ENCODE assay signal across 26 cellular contexts in the genomic region with DNA sequence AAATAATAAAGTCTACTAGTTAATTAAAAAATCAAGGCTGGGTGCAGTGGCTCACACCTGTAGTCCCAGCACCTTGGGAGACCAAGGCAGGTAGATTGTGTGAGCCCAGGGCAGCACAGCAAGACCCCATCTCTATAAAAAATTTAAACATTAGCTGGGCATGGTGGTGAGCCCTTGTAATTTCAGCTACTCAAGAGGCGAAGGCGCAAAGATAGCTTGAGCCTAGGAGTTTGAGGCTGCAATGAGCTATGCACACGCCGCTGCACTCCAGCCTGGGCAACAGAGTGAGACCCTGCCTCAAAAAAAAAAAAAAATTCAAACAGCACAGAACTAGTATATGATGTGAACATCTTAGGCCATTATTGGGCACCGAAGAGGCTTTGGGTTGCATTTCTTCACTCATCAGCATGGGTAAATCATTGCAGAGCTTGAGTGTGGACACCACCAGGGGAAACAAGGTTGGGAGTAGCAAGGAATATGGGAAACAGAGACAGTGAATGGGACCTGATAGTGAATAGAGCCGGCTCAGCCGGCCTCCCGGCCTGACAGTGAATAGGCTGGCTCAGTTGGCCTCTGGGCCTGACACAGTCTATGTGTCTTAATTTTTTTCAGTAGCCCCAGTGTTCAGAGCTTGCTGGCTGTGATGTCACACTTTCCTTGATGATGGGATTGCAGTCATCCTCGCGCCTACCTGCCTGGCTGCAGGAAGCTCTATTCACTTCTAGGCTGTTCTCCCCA.
DNase-seq lines count a peak whose midpoint lies in the region; ATAC-seq, FAIRE-seq and TF ChIP-seq lines count a peak whose summit lies in the region.
"Had no signal": no experiment of that assay in that cellular context is flagged by ENCODE, and none has a peak within 500 bp of the region (broad histone marks: within the 10 kb centered on the region; RNA-seq: fewer than 3 reads in every experiment).

No MANE protein-coding gene starts in this region.

- no peak for ATAC-seq in HG03460 (IDR thresholded peaks at IDR 0.05; ENCODE audit: unreplicated experiment)
- no peak for ATAC-seq in HG03095 (IDR thresholded peaks at IDR 0.05; ENCODE audit: unreplicated experiment)
- ATAC-seq: body of pancreas; effector memory CD8-positive, alpha-beta T cell; natural killer cell; stimulated activated naive B cell treated with anti-CD40 and anti-IgM and Interleukin-4, amounts not matched to agents 10 μg/mL and 1 μg/mL and 100 μg/mL, for 72 hours; upper lobe of right lung had no signal

- H2BK5ac ChIP-seq in H1 (ENCODE audit: low read depth, low read length) = no peak overlapping the region

- H3K9ac ChIP-seq in H1 (replicated peaks in 1 of 4; ENCODE audit: extremely low read depth in 1 of 4, low read depth in 3 of 4, low read length in 3 of 4) = no peak overlapping the region
- no peak overlapping the region for H3K9ac ChIP-seq in neural progenitor cell

- no peaks in the 10 kb centered on the region for H3K27me3 Mint-ChIP-seq in neural progenitor cell (ENCODE audit: insufficient read depth, low read depth)
- H3K27me3 Mint-ChIP-seq: activated CD4-positive, alpha-beta memory T cell treated with anti-CD3 and anti-CD28 coated beads for 36 hours; effector memory CD8-positive, alpha-beta T cell had no signal

- no peak for FAIRE-seq in H1 (lab: Jason Lieb, UNC)
- FAIRE-seq: D721Med had no signal

- H4K91ac ChIP-seq in H1 (replicated peaks; ENCODE audit: insufficient read length, low read length) = no peak overlapping the region

- no peak overlapping the region for H4K5ac ChIP-seq in H1 (ENCODE audit: insufficient read length, low read depth, low read length)

- H2BK15ac ChIP-seq in H1 (ENCODE audit: low read length) = no peak overlapping the region

- H3K4me1 Mint-ChIP-seq in neural progenitor cell = peaks cover 37% of the 10 kb centered on the region
- H3K4me1 Mint-ChIP-seq: activated B cell treated with CpG ODN at 0.5 μM for 24 hours; activated naive CD8-positive, alpha-beta T cell treated with anti-CD3 and anti-CD28 coated beads, Interleukin-2, amount 10 ng/mL, durations not matched to agents 7 days and 5 days; stimulated activated naive B cell treated with anti-CD40 and anti-IgM and Interleukin-4, amounts not matched to agents 10 μg/mL and 1 μg/mL and 100 μg/mL, for 72 hours had no signal

- H3F3A ChIP-seq in neural progenitor cell (ENCODE audit: low read depth) = no peaks in the 10 kb centered on the region

- peak overlapping the region; percentile 83 for H3K27ac Mint-ChIP-seq in neural progenitor cell
- H3K27ac Mint-ChIP-seq: activated B cell treated with CpG ODN at 0.5 μM for 24 hours; activated CD4-positive, alpha-beta memory T cell treated with anti-CD3 and anti-CD28 coated beads for 36 hours; activated naive CD8-positive, alpha-beta T cell treated with anti-CD3 and anti-CD28 coated beads, Interleukin-2, amount 10 ng/mL, durations not matched to agents 7 days and 5 days; stimulated activated naive B cell treated with anti-CD40 and anti-IgM and Interleukin-4, amounts not matched to agents 10 μg/mL and 1 μg/mL and 100 μg/mL, for 72 hours had no signal

- no peak overlapping the region for H2BK12ac ChIP-seq in H1 (ENCODE audit: low read depth, low read length)

- H4K8ac ChIP-seq in H1 (ENCODE audit: extremely low read depth, insufficient read depth, low read length) = no peak overlapping the region

- H3K9me3 ChIP-seq in H1 (ENCODE audit: insufficient read depth in 2 of 2, low read depth in 1 of 2, low read length in 1 of 2) (no peaks in the 10 kb centered on the region), neural progenitor cell (ENCODE audit: low read depth) (no peaks in the 10 kb centered on the region), tibial artery (no peaks in the 10 kb centered on the region)
- H3K9me3 ChIP-seq: body of pancreas, upper lobe of right lung had no signal

- no peak overlapping the region for H3K4me3 Mint-ChIP-seq in neural progenitor cell
- H3K4me3 Mint-ChIP-seq: activated B cell treated with CpG ODN at 0.5 μM for 24 hours; activated CD4-positive, alpha-beta memory T cell treated with anti-CD3 and anti-CD28 coated beads for 36 hours; activated naive CD8-positive, alpha-beta T cell treated with anti-CD3 and anti-CD28 coated beads, Interleukin-2, amount 10 ng/mL, durations not matched to agents 7 days and 5 days; natural killer cell; stimulated activated naive B cell treated with anti-CD40 and anti-IgM and Interleukin-4, amounts not matched to agents 10 μg/mL and 1 μg/mL and 100 μg/mL, for 72 hours had no signal

- no peak overlapping the region for H3K4ac ChIP-seq in H1 (replicated peaks; ENCODE audit: insufficient read length, low read depth, low read length)

- CTCF ChIA-PET in H1 (lab: Charles Lee; ENCODE audit: partially characterized antibody) = interaction anchor here (0.9 kb wide), 1 partner anchor 83 kb away, joined by 3 read pairs; no protein-coding TSS in a partner anchor

- no peaks in the 10 kb centered on the region for H3K79me1 ChIP-seq in H1 (ENCODE audit: low read depth, low read length)

- no peak overlapping the region for H3K27ac ChIP-seq in H1 (ENCODE audit: low read depth, low read length)
- H3K27ac ChIP-seq in neural progenitor cell = no peak overlapping the region
- peak overlapping the region; percentile 90 to 91 for H3K27ac ChIP-seq in tibial artery
- H3K27ac ChIP-seq: body of pancreas, C4-2B had no signal

- H3K56ac ChIP-seq in H1 (replicated peaks; ENCODE audit: insufficient read length, low read depth, low read length) = no peak overlapping the region

- no peaks in the 10 kb centered on the region for H3K27me3 ChIP-seq in H7 (ENCODE audit: control insufficient read depth, insufficient read depth, low read length)
- no peaks in the 10 kb centered on the region for H3K27me3 ChIP-seq in H1 (replicated peaks in 1 of 4; ENCODE audit: control insufficient read depth in 3 of 4, extremely low read depth in 1 of 4, insufficient read depth in 3 of 4, low read length in 3 of 4)
- H3K27me3 ChIP-seq in neural progenitor cell = no peaks in the 10 kb centered on the region
- no peaks in the 10 kb centered on the region for H3K27me3 ChIP-seq in tibial artery
- H3K27me3 ChIP-seq: body of pancreas, upper lobe of right lung had no signal

- no peak overlapping the region for H3K18ac ChIP-seq in H1 (ENCODE audit: extremely low read depth, low read length)

- H3K36me3 ChIP-seq in H7 (replicated peaks; ENCODE audit: control insufficient read depth, insufficient read depth, low read length) (no peaks in the 10 kb centered on the region), H1 (ENCODE audit: control insufficient read depth in 2 of 4, insufficient read depth in 4 of 4, low read length in 3 of 4) (no peaks in the 10 kb centered on the region), neural progenitor cell (no peaks in the 10 kb centered on the region), tibial artery (no peaks in the 10 kb centered on the region)
- H3K36me3 ChIP-seq: upper lobe of right lung had no signal

- H2AFZ ChIP-seq in H1 (ENCODE audit: low read length) (peak overlapping the region; percentile 61; the same call in 1 of the 2 replicates), neural progenitor cell (replicated peaks) (no peak overlapping the region)

- no peak for TF ChIP-seq RAD21 in H1 (IDR thresholded peaks at IDR 0.05 in 1 of 2, conservative IDR thresholded peaks at IDR 0.05 in 1 of 2; ENCODE audit: low read depth in 2 of 2, low read length in 2 of 2)

- H3K14ac ChIP-seq in H1 (ENCODE audit: insufficient read length) = no peak overlapping the region

- TF ChIP-seq EP300 in H1 (IDR thresholded peaks at IDR 0.05; ENCODE audit: borderline replicate concordance in 1 of 2, low read depth in 2 of 2, low read length in 2 of 2) = no peak

- DNase-seq in H7 = peak; percentile 9
- DNase-seq in H1 (ENCODE audit: low read depth in 1 of 2, low spot score in 2 of 2) = no peak
- DNase-seq in neural progenitor cell (ENCODE audit: low spot score) = no peak
- peak in 1 of 2 donors; percentile 56 for DNase-seq in tibial artery
- no peak for DNase-seq in occipital lobe (lab: John Stamatoyannopoulos, UW)
- DNase-seq: activated B cell treated with CpG ODN at 0.5 μM for 24 hours; activated CD4-positive, alpha-beta memory T cell treated with anti-CD3 and anti-CD28 coated beads for 36 hours; activated naive CD8-positive, alpha-beta T cell treated with anti-CD3 and anti-CD28 coated beads, Interleukin-2, amount 10 ng/mL, durations not matched to agents 7 days and 5 days; body of pancreas; effector memory CD8-positive, alpha-beta T cell; GOT3; head of caudate nucleus; KBM-7; midbrain; natural killer cell; NCI-H2171; NCI-H524; stimulated activated CD4-positive, alpha-beta T cell treated with anti-CD3 and anti-CD28 coated beads, Interleukin-2, amount 100 ng/mL, for 24 hours; stimulated activated naive B cell treated with anti-CD40 and anti-IgM and Interleukin-4, amounts not matched to agents 10 μg/mL and 1 μg/mL and 100 μg/mL, for 72 hours; T-helper 9 cell; upper lobe of right lung had no signal

- no peak for TF ChIP-seq POLR2A in H1 (IDR thresholded peaks at IDR 0.05; ENCODE audit: control extremely low read depth in 1 of 2, low read depth in 2 of 2, low read length in 2 of 2)

- H3K9me3 Mint-ChIP-seq in neural progenitor cell = peaks cover 6% of the 10 kb centered on the region
- H3K9me3 Mint-ChIP-seq: activated B cell treated with CpG ODN at 0.5 μM for 24 hours; activated CD4-positive, alpha-beta memory T cell treated with anti-CD3 and anti-CD28 coated beads for 36 hours; activated naive CD8-positive, alpha-beta T cell treated with anti-CD3 and anti-CD28 coated beads, Interleukin-2, amount 10 ng/mL, durations not matched to agents 7 days and 5 days; effector memory CD8-positive, alpha-beta T cell; natural killer cell; stimulated activated naive B cell treated with anti-CD40 and anti-IgM and Interleukin-4, amounts not matched to agents 10 μg/mL and 1 μg/mL and 100 μg/mL, for 72 hours had no signal

- no peak overlapping the region for H3K4me3 ChIP-seq in H7 (ENCODE audit: insufficient read depth, low read depth, low read length)
- no peak overlapping the region for H3K4me3 ChIP-seq in H1 (ENCODE audit: extremely low read depth in 1 of 4, insufficient read depth in 2 of 4, low read depth in 3 of 4, low read length in 4 of 4)
- H3K4me3 ChIP-seq in neural progenitor cell = no peak overlapping the region
- no peak overlapping the region for H3K4me3 ChIP-seq in tibial artery
- H3K4me3 ChIP-seq: body of pancreas, skin epidermis, upper lobe of right lung had no signal

- 92% methylated on average over 10 of the region's 10 CpGs; no CpG with 5 or more reads in 1 of the 2 experiments for WGBS in H1 (ENCODE audit: extremely low coverage in 1 of 2, insufficient coverage in 1 of 2, insufficient read length in 1 of 2, insufficient replicate concordance in 2 of 2, low coverage in 1 of 2, low lambda C conversion rate in 2 of 2, missing lambda C conversion rate in 1 of 2), 2 experiments

- intact Hi-C loops in tibial artery (cut with DNase I; ENCODE audit: low total_unique reads) = no loop called here

- H3K36me3 Mint-ChIP-seq in neural progenitor cell = no peaks in the 10 kb centered on the region
- H3K36me3 Mint-ChIP-seq: activated CD4-positive, alpha-beta memory T cell treated with anti-CD3 and anti-CD28 coated beads for 36 hours; activated naive CD8-positive, alpha-beta T cell treated with anti-CD3 and anti-CD28 coated beads, Interleukin-2, amount 10 ng/mL, durations not matched to agents 7 days and 5 days; natural killer cell; stimulated activated naive B cell treated with anti-CD40 and anti-IgM and Interleukin-4, amounts not matched to agents 10 μg/mL and 1 μg/mL and 100 μg/mL, for 72 hours had no signal

- POLR2A ChIA-PET in H1 (lab: Charles Lee; ENCODE audit: partially characterized antibody) = interaction anchor here (0.6 kb wide), 1 partner anchor 194 kb away, joined by 3 read pairs; no protein-coding TSS in a partner anchor

- no peak overlapping the region for H2AK5ac ChIP-seq in H1 (ENCODE audit: low read depth, low read length)

- H3K79me2 ChIP-seq in H1 (ENCODE audit: control insufficient read depth in 1 of 2, insufficient read depth in 2 of 2, low read length in 2 of 2) (no peaks in the 10 kb centered on the region), neural progenitor cell (ENCODE audit: low read depth) (no peaks in the 10 kb centered on the region)

- no peaks in the 10 kb centered on the region for H3K23me2 ChIP-seq in H1 (ENCODE audit: low read depth, low read length)

- H3K23ac ChIP-seq in H1 (ENCODE audit: insufficient read length) = no peak overlapping the region

- TF ChIP-seq CTCF in H1 (IDR thresholded peaks at IDR 0.05; ENCODE audit: control extremely low read depth in 1 of 3, insufficient read depth in 1 of 3, low read depth in 1 of 3, low read length in 3 of 3) = no peak
- TF ChIP-seq CTCF in neural progenitor cell (IDR thresholded peaks at IDR 0.05) = no peak
- TF ChIP-seq CTCF in tibial artery (IDR thresholded peaks at IDR 0.05) = no peak

- no peaks in the 10 kb centered on the region for H4K20me1 ChIP-seq in H1 (replicated peaks in 1 of 2; ENCODE audit: control insufficient read depth in 1 of 2, insufficient read depth in 2 of 2, low read length in 2 of 2)
- no peaks in the 10 kb centered on the region for H4K20me1 ChIP-seq in neural progenitor cell (ENCODE audit: low read depth)

- H3K4me2 ChIP-seq in H1 (ENCODE audit: insufficient read depth in 1 of 2, low read depth in 2 of 2, low read length in 2 of 2) (no peak overlapping the region), neural progenitor cell (no peak overlapping the region)

- H3K4me1 ChIP-seq in H1 (replicated peaks in 1 of 4; ENCODE audit: control insufficient read depth in 3 of 4, insufficient read depth in 4 of 4, low read length in 3 of 4) (peaks cover 0 to 6% (median 1%) of the 10 kb centered on the region in 4 experiments; a peak in 2 of 7 replicates), neural progenitor cell (peaks cover 15% of the 10 kb centered on the region), tibial artery (peaks cover 0 to 89% (median 54%) of the 10 kb centered on the region in 4 donors)

- H2BK120ac ChIP-seq in H1 (replicated peaks; ENCODE audit: low read depth, low read length) = no peak overlapping the region

- no peak overlapping the region for H2BK20ac ChIP-seq in H1 (ENCODE audit: low read length)

Comparison
In these comparisons a context has a peak if more than half of its experiments do, and no peak if none do; other contexts are left out.
1. H3K27ac ChIP-seq: peak in tibial artery (2 of 2); none in H1 (single experiment) and neural progenitor cell (single experiment).